ENCODE assay signal across 22 cellular contexts in genomic region chr20:57007171-57007540, GRCh38.
DNase-seq lines count a peak whose midpoint lies in the region; ATAC-seq, FAIRE-seq and TF ChIP-seq lines count a peak whose summit lies in the region.
"Had no signal": no experiment of that assay in that cellular context is flagged by ENCODE, and none has a peak within 500 bp of the region (broad histone marks: within the 10 kb centered on the region; RNA-seq: fewer than 3 reads in every experiment).

No MANE protein-coding gene starts in this region.

- H4K20me1 ChIP-seq in GM23248 (ENCODE audit: insufficient read depth) (no peaks in the 10 kb centered on the region), OCI-LY7 (ENCODE audit: insufficient read depth, low read length) (no peaks in the 10 kb centered on the region), hepatocyte (ENCODE audit: insufficient read depth, poor library complexity, severe bottlenecking) (no peaks in the 10 kb centered on the region)

- H3K27me3 ChIP-seq in GM23248 (replicated peaks; ENCODE audit: insufficient read depth) (peaks cover 39% of the 10 kb centered on the region), hepatocyte (no peaks in the 10 kb centered on the region), dorsolateral prefrontal cortex (peaks cover 0 to 73% (median 31%) of the 10 kb centered on the region in 45 donors)
- H3K27me3 ChIP-seq: right lobe of liver, vagina had no signal

- BruUV-seq in OCI-LY7 (replicated peaks; lab: Mats Ljungman, UMichigan): no TSS peak

- 85% methylated on average over 3 of the region's 3 CpGs for WGBS in A549 (ENCODE audit: missing lambda C conversion rate)
- WGBS in GM23248 (ENCODE audit: low coverage in 1 of 2, low lambda C conversion rate in 2 of 2, missing lambda C conversion rate in 2 of 2), 2 experiments: 80 to 81% methylated on average over 3 of the region's 3 CpGs
- 81% methylated on average over 3 of the region's 3 CpGs for WGBS in hepatocyte (ENCODE audit: low lambda C conversion rate, missing lambda C conversion rate)

- FAIRE-seq in A549 (lab: Jason Lieb, UNC): no peak

- no peaks in the 10 kb centered on the region for H3K79me2 ChIP-seq in GM23248 (ENCODE audit: insufficient read depth)
- no peaks in the 10 kb centered on the region for H3K79me2 ChIP-seq in OCI-LY7 (ENCODE audit: insufficient read depth, low read depth, low read length)
- no peaks in the 10 kb centered on the region for H3K79me2 ChIP-seq in hepatocyte

- no peak for TF ChIP-seq CTCF in A549 (IDR thresholded peaks at IDR 0.05)
- no peak for TF ChIP-seq CTCF in OCI-LY7 (conservative IDR thresholded peaks at IDR 0.05; ENCODE audit: low read length)
- no peak for TF ChIP-seq CTCF in hepatocyte (IDR thresholded peaks at IDR 0.05; ENCODE audit: poor library complexity)
- TF ChIP-seq CTCF in dorsolateral prefrontal cortex (IDR thresholded peaks at IDR 0.05 in 54 of 56, conservative IDR thresholded peaks at IDR 0.05 in 2 of 56; ENCODE audit: low read depth in 1 of 56, partially characterized antibody in 56 of 56): no peak

- DNase-seq in A549 (ENCODE audit: low read depth in 1 of 2, low spot score in 1 of 2) (no peak), GM23248 (no peak), OCI-LY7 (ENCODE audit: low spot score) (peak; percentile 50), hepatocyte (ENCODE audit: low spot score) (no peak), SW 1271 (lab: John Stamatoyannopoulos, UW) (no peak), DMS79 (lab: John Stamatoyannopoulos, UW) (no peak), dorsolateral prefrontal cortex (no peak), dermis blood vessel endothelial cell (no peak)
- DNase-seq: 8988T; activated CD4-positive, alpha-beta T cell treated with anti-CD3 and anti-CD28 coated beads, Interleukin-2, amount 50 U/mL, for 48 hours; adrenal gland; Calu3; H9; natural killer cell; NCI-H1694; NCI-H774; right lobe of liver; substantia nigra had no signal

- H3F3A ChIP-seq in GM23248 (ENCODE audit: insufficient read depth): peaks cover 19% of the 10 kb centered on the region; the same call in 1 of the 2 replicates

- H3K9me3 ChIP-seq in A549 (no peaks in the 10 kb centered on the region), GM23248 (ENCODE audit: low read depth) (no peaks in the 10 kb centered on the region), OCI-LY7 (ENCODE audit: low read length) (no peaks in the 10 kb centered on the region), hepatocyte (ENCODE audit: low read depth) (no peaks in the 10 kb centered on the region)
- H3K9me3 ChIP-seq: adrenal gland, breast epithelium, right lobe of liver, vagina had no signal

- TF ChIP-seq RAD21 in A549 (conservative IDR thresholded peaks at IDR 0.05 in 1 of 2, IDR thresholded peaks at IDR 0.05 in 1 of 2): no peak

- H3K36me3 ChIP-seq in GM23248 (ENCODE audit: low read depth) (no peaks in the 10 kb centered on the region), OCI-LY7 (ENCODE audit: insufficient read depth, low read length) (no peaks in the 10 kb centered on the region), hepatocyte (replicated peaks; ENCODE audit: insufficient read depth, low read depth) (no peaks in the 10 kb centered on the region)
- H3K36me3 ChIP-seq: adrenal gland, breast epithelium, right lobe of liver, vagina had no signal

- intact Hi-C loops in OCI-LY7 (cut with micrococcal nuclease; ENCODE audit: unreplicated experiment) (no loop called here), dorsolateral prefrontal cortex (cut with DNase I) (no loop called here)

- H2AFZ ChIP-seq in GM23248 (0 out of 2 replicates have a peak overlapping the region, but pooled peaks have one; percentile 23), OCI-LY7 (ENCODE audit: low read length) (no peak overlapping the region), hepatocyte (no peak overlapping the region)

- no peak for TF ChIP-seq EP300 in A549 (IDR thresholded peaks at IDR 0.05)

- H3K4me1 ChIP-seq in A549 (peaks cover 30% of the 10 kb centered on the region), GM23248 (ENCODE audit: insufficient read depth) (peaks cover 10% of the 10 kb centered on the region), OCI-LY7 (ENCODE audit: insufficient read depth, low read length, poor library complexity, severe bottlenecking) (peaks cover 21% of the 10 kb centered on the region), hepatocyte (ENCODE audit: insufficient read depth) (peaks cover 10% of the 10 kb centered on the region)
- H3K4me1 ChIP-seq: adrenal gland, breast epithelium, right lobe of liver had no signal

- POLR2A ChIA-PET in A549 (lab: Yijun Ruan, JAX): no interaction called here
- POLR2A ChIA-PET in OCI-LY7 (lab: Charles Lee): no interaction called here

- TF ChIP-seq POLR2A in A549 (IDR thresholded peaks at IDR 0.05; ENCODE audit: low read length): no peak

- no peak for ATAC-seq in A549
- ATAC-seq: natural killer cell, right lobe of liver, WTC11 had no signal

- CTCF ChIA-PET in A549 (lab: Yijun Ruan, JAX) (interaction anchor here (0.8 to 3.4 kb wide), 11 partner anchors 10 to 456 kb away, joined by 3 to 15 read pairs (median 4); no protein-coding TSS in a partner anchor), OCI-LY7 (lab: Charles Lee; ENCODE audit: unreplicated experiment) (no interaction called here)

- peak overlapping the region in 1 of 2 experiments; percentile 73; a peak in 4 of 6 replicates for H3K27ac ChIP-seq in A549
- H3K27ac ChIP-seq in GM23248: no peak overlapping the region
- no peak overlapping the region for H3K27ac ChIP-seq in OCI-LY7 (ENCODE audit: low read depth, low read length, poor library complexity, severe bottlenecking)
- H3K27ac ChIP-seq in hepatocyte: no peak overlapping the region
- H3K27ac ChIP-seq in dorsolateral prefrontal cortex: no peak overlapping the region
- H3K27ac ChIP-seq: adrenal gland, breast epithelium, right lobe of liver, SK-N-MC, vagina had no signal

- H3K4me2 ChIP-seq in A549 (peak overlapping the region; percentile 69), GM23248 (ENCODE audit: unreplicated experiment) (peak overlapping the region; percentile 28), OCI-LY7 (ENCODE audit: low read length) (no peak overlapping the region; the same call in 1 of the 2 replicates), hepatocyte (peak overlapping the region; percentile 21)

- in situ Hi-C loops in GM23248 (cut with MboI): no loop called here

- H3K4me3 ChIP-seq in A549 (no peak overlapping the region), GM23248 (peak overlapping the region; percentile 29; the same call in 1 of the 2 replicates), OCI-LY7 (ENCODE audit: low read depth, low read length, poor library complexity, severe bottlenecking) (no peak overlapping the region), hepatocyte (no peak overlapping the region), dorsolateral prefrontal cortex (no peak overlapping the region)
- H3K4me3 ChIP-seq: adrenal gland, breast epithelium, right lobe of liver, SK-N-MC, vagina had no signal

- no peaks in the 10 kb centered on the region for H3K9me2 ChIP-seq in GM23248 (ENCODE audit: insufficient read depth)
- H3K9me2 ChIP-seq in OCI-LY7 (ENCODE audit: insufficient read depth, low read length): no peaks in the 10 kb centered on the region
- no peaks in the 10 kb centered on the region for H3K9me2 ChIP-seq in hepatocyte (replicated peaks; ENCODE audit: insufficient read depth)

- H3K9ac ChIP-seq in GM23248: no peak overlapping the region

TF ChIP-seq in A549, 52 proteins besides CTCF, POLR2A, EP300 and RAD21:
- TF ChIP-seq POLR2AphosphoS2 (conservative IDR thresholded peaks at IDR 0.05; ENCODE audit: low read length) (no peak), MAFK (IDR thresholded peaks at IDR 0.05; ENCODE audit: partially characterized antibody) (no peak)
